In genomic region chr11:1073851-1074243, GRCh38 we compare ENCODE assay signal across 1 cellular context.
TF ChIP-seq lines count a peak whose summit lies in the region.

No MANE protein-coding gene starts in this region.

TF ChIP-seq in IMR-90, 13 proteins besides CTCF, POLR2A, EP300 and RAD21:
- TF ChIP-seq USF2 (IDR thresholded peaks at IDR 0.05; ENCODE audit: low read depth, low read length): no peak
- no peak for TF ChIP-seq MAZ (IDR thresholded peaks at IDR 0.05; ENCODE audit: borderline replicate concordance, low read depth, low read length)
- TF ChIP-seq ELK1 (IDR thresholded peaks at IDR 0.05; ENCODE audit: borderline replicate concordance, low read depth, low read length): no peak
TF ChIP-seq in IMR-90: peak in this region for 0.
